8 cellular contexts compared by ENCODE assay signal in genomic region chr12:111330800-111331752, GRCh38. TPM values are rescaled to one million over a fixed set of nuclear protein-coding genes. Genes with fewer than 3 reads are reported as not detected.
DNase-seq lines count a peak whose midpoint lies in the region; ATAC-seq and TF ChIP-seq lines count a peak whose summit lies in the region.

No MANE protein-coding gene starts in this region.

- in situ Hi-C loops in astrocyte of the cerebellum (cut with HindIII; ENCODE audit: low sequenced_read_pairs), result no loop called here

- DNase-seq in A172 (ENCODE audit: low spot score) (peak; percentile 48), GM06990 (ENCODE audit: extremely low read depth, insufficient read length) (no peak), NCI-H2196 (lab: John Stamatoyannopoulos, UW; ENCODE audit: unreplicated experiment) (peak; percentile 51), astrocyte of the cerebellum (ENCODE audit: low read depth) (peak; percentile 4), kidney epithelial cell (ENCODE audit: low read depth) (peak; percentile 14), ureter (ENCODE audit: low spot score) (no peak)

- H3K4me3 ChIP-seq in GM06990 (replicated peaks; ENCODE audit: low read depth, low read length) (no peak overlapping the region), astrocyte of the cerebellum (ENCODE audit: low read depth, low read length) (no peak overlapping the region), kidney epithelial cell (ENCODE audit: low read depth, low read length) (no peak overlapping the region)

- H3K36me3 ChIP-seq in GM06990 (ENCODE audit: control insufficient read depth, insufficient read depth, low read length) (no peaks in the 10 kb centered on the region), kidney epithelial cell (ENCODE audit: control insufficient read depth, insufficient read depth, low read length) (no peaks in the 10 kb centered on the region)

- TF ChIP-seq CTCF in GM06990 (IDR thresholded peaks at IDR 0.05; ENCODE audit: insufficient read depth, low read length, poor library complexity, severe bottlenecking), result peak; percentile 46
- peak; percentile 43 for TF ChIP-seq CTCF in astrocyte of the cerebellum (IDR thresholded peaks at IDR 0.05; ENCODE audit: low read depth, low read length, missing control alignments)
- TF ChIP-seq CTCF in kidney epithelial cell (IDR thresholded peaks at IDR 0.05; ENCODE audit: insufficient read depth, low read length, poor library complexity, severe bottlenecking), result peak; percentile 57

- ATAC-seq in GM21723 (IDR thresholded peaks at IDR 0.05; ENCODE audit: unreplicated experiment), result no peak
- no peak for ATAC-seq in GM18858 (IDR thresholded peaks at IDR 0.05; ENCODE audit: unreplicated experiment)

- peaks cover 2% of the 10 kb centered on the region; the same call in 1 of the 2 replicates for H3K27me3 ChIP-seq in GM06990 (replicated peaks; ENCODE audit: control insufficient read depth, insufficient read depth, low read length)
- H3K27me3 ChIP-seq in kidney epithelial cell (ENCODE audit: control insufficient read depth, insufficient read depth, low read length), result no peaks in the 10 kb centered on the region

RNA-seq across cellular contexts. Expression of gene PHETA1, which starts 37.8 kb away (rescaled TPM):
- 9.4 and 16.6 TPM in 2 replicates for total RNA-seq in A172 (2014; rRNA removed; shearing (Covaris generic))
- total RNA-seq in kidney epithelial cell (14.7 and 16.0 TPM in 2 replicates), ureter (7.5 TPM)

Comparison
In these comparisons a context has a peak if more than half of its experiments do, and no peak if none do; other contexts are left out.
1. DNase-seq: peak in A172 (single experiment), NCI-H2196 (single experiment), astrocyte of the cerebellum (single experiment) and kidney epithelial cell (single experiment); none in GM06990 (single experiment) and ureter (single experiment).
2. Peak in every context shown above with its lines, with median percentiles within 50 percentile points of each other: CTCF ChIP-seq.